7 cellular contexts compared by ENCODE assay signal in genomic region chr10:78973901-78974408, GRCh38.
DNase-seq lines count a peak whose midpoint lies in the region; ATAC-seq, FAIRE-seq and TF ChIP-seq lines count a peak whose summit lies in the region.

No MANE protein-coding gene starts in this region.

- ATAC-seq in GM18502 (IDR thresholded peaks at IDR 0.05; ENCODE audit: poor library complexity, unreplicated experiment) (peak; percentile 52), HG02798 (IDR thresholded peaks at IDR 0.05; ENCODE audit: poor library complexity, unreplicated experiment) (peak; percentile 39)

- H4K20me1 ChIP-seq in keratinocyte (ENCODE audit: control insufficient read depth, extremely low read depth, insufficient read depth, low read length): no peaks in the 10 kb centered on the region

- dilution Hi-C loops in keratinocyte (cut with MboI; ENCODE audit: extremely low pct_ligation_motif_present, low sequenced_read_pairs): no loop called here

- peaks cover 21% of the 10 kb centered on the region for H3K4me1 ChIP-seq in keratinocyte (ENCODE audit: control insufficient read depth, extremely low read depth, insufficient read depth, low read length)

- H2AFZ ChIP-seq in keratinocyte (ENCODE audit: control insufficient read depth, low read length): peak overlapping the region; percentile 57

- no peak for FAIRE-seq in keratinocyte (lab: Jason Lieb, UNC)

- peak overlapping the region; percentile 74 for H3K9ac ChIP-seq in keratinocyte (ENCODE audit: control insufficient read depth, extremely low read depth, insufficient read depth, low read length)

- H3K9me1 ChIP-seq in keratinocyte (ENCODE audit: control insufficient read depth, extremely low read depth, insufficient read depth, low read length): no peaks in the 10 kb centered on the region

- no peaks in the 10 kb centered on the region for H3K9me3 ChIP-seq in keratinocyte (ENCODE audit: control insufficient read depth, low read depth, low read length)

- H3K36me3 ChIP-seq in keratinocyte (ENCODE audit: control insufficient read depth in 2 of 2, extremely low read depth in 1 of 2, insufficient read depth in 2 of 2, low read length in 2 of 2): no peaks in the 10 kb centered on the region

- no peaks in the 10 kb centered on the region for H3K79me2 ChIP-seq in keratinocyte (ENCODE audit: control insufficient read depth, insufficient read depth, low read length)

- peak overlapping the region; percentile 24 to 58 (median 51) for H3K4me3 ChIP-seq in keratinocyte (ENCODE audit: control insufficient read depth in 2 of 3, extremely low read depth in 1 of 3, insufficient read depth in 2 of 3, low read depth in 1 of 3, low read length in 3 of 3)

- H3K4me2 ChIP-seq in keratinocyte (ENCODE audit: control insufficient read depth, extremely low read depth, insufficient read depth, low read depth, low read length): peak overlapping the region; percentile 84

- no peak for TF ChIP-seq CTCF in keratinocyte (optimal IDR thresholded peaks at IDR 0.05 in 1 of 3, IDR thresholded peaks at IDR 0.05 in 1 of 3, conservative IDR thresholded peaks at IDR 0.05 in 1 of 3; ENCODE audit: extremely low read depth in 1 of 3, insufficient read depth in 2 of 3, low read length in 3 of 3)

- peaks cover 5% of the 10 kb centered on the region for H3K27me3 ChIP-seq in keratinocyte (ENCODE audit: control insufficient read depth, extremely low read depth, insufficient read depth, low read length)

- H3K27ac ChIP-seq in keratinocyte (ENCODE audit: control insufficient read depth, insufficient read depth, low read length): peak overlapping the region; percentile 60

- DNase-seq in NCI-H1417 treated with DMSO at 0.1 percent for 48 hours (lab: John Stamatoyannopoulos, UW) (peak; percentile 76), T-helper 2 cell (peak in 3 of 5 experiments; percentile 22 to 40 (median 27)), keratinocyte (ENCODE audit: low read depth, low spot score) (no peak)
- peak; percentile 20 for DNase-seq in central memory CD4-positive, alpha-beta T cell
- peak; percentile 38 for DNase-seq in stimulated activated CD4-positive, alpha-beta T cell treated with anti-CD3 and anti-CD28 coated beads, Interleukin-12 subunit alpha, Interleukin-12 subunit beta, amount 100 ng/mL, for 4 hours
